In the genomic region with DNA sequence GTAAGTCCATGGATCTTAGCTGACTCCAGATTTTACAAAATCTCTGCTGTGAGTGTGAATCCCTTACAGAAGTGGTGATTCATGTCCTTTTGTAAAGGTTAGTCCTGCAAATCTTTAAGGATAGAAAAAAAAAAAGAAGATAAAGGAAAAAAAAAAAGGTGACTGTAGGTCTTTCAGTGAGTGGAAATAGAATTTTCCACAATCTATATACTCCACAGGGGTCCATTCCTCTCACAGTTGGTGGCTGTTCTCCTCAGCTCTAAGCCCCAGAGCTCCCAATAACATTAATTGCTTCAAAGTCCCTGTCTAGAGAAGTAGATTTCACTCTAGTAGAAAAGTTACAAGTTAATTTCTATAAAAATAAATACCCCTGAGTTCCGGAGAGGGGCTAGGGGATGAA, we compare ENCODE assay signal across 1 cellular context.
TF ChIP-seq lines count a peak whose summit lies in the region.

No MANE protein-coding gene starts in this region.

TF ChIP-seq in HEK293, 187 proteins besides CTCF, POLR2A, EP300 and RAD21 (continued from another document):
- TF ChIP-seq, protein P1, sequence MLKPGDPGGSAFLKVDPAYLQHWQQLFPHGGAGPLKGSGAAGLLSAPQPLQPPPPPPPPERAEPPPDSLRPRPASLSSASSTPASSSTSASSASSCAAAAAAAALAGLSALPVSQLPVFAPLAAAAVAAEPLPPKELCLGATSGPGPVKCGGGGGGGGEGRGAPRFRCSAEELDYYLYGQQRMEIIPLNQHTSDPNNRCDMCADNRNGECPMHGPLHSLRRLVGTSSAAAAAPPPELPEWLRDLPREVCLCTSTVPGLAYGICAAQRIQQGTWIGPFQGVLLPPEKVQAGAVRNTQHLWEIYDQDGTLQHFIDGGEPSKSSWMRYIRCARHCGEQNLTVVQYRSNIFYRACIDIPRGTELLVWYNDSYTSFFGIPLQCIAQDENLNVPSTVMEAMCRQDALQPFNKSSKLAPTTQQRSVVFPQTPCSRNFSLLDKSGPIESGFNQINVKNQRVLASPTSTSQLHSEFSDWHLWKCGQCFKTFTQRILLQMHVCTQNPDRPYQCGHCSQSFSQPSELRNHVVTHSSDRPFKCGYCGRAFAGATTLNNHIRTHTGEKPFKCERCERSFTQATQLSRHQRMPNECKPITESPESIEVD (tag by site-specific recombination; IDR thresholded peaks at IDR 0.05) = peak; percentile 69; the same call in 1 of the 2 replicates
- TF ChIP-seq ZIC2 (tag by site-specific recombination; IDR thresholded peaks at IDR 0.05) (peak; percentile 35; the same call in 1 of the 2 replicates), ZNF354C (tag by site-specific recombination; IDR thresholded peaks at IDR 0.05; ENCODE audit: borderline replicate concordance, low read depth) (no peak), TCF7L2 (IDR thresholded peaks at IDR 0.05; ENCODE audit: borderline replicate concordance, low read depth, low read length) (peak; percentile 47; the same call in 1 of the 2 replicates)
- TF ChIP-seq, protein P2, sequence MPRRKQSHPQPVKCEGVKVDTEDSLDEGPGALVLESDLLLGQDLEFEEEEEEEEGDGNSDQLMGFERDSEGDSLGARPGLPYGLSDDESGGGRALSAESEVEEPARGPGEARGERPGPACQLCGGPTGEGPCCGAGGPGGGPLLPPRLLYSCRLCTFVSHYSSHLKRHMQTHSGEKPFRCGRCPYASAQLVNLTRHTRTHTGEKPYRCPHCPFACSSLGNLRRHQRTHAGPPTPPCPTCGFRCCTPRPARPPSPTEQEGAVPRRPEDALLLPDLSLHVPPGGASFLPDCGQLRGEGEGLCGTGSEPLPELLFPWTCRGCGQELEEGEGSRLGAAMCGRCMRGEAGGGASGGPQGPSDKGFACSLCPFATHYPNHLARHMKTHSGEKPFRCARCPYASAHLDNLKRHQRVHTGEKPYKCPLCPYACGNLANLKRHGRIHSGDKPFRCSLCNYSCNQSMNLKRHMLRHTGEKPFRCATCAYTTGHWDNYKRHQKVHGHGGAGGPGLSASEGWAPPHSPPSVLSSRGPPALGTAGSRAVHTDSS (tag by site-specific recombination; IDR thresholded peaks at IDR 0.05) = no peak
